Comparison of ENCODE assay signal across 21 cellular contexts in genomic region chr11:113579292-113579940, GRCh38.
"Had no signal": no experiment of that assay in that cellular context is flagged by ENCODE, and none has a peak within 500 bp of the region (broad histone marks: within the 10 kb centered on the region; RNA-seq: fewer than 3 reads in every experiment).

No MANE protein-coding gene starts in this region.

- H3K27ac Mint-ChIP-seq: activated naive CD4-positive, alpha-beta T cell treated with anti-CD3 and anti-CD28 coated beads, Interleukin-2, amount 10 ng/mL, durations not matched to agents 7 days and 5 days; activated naive CD8-positive, alpha-beta T cell treated with anti-CD3 and anti-CD28 coated beads, Interleukin-2, amount 50 U/mL, for 24 hours; nephron progenitor cell; type B pancreatic cell had no signal

- H3K4me1 Mint-ChIP-seq: activated naive CD8-positive, alpha-beta T cell treated with anti-CD3 and anti-CD28 coated beads, Interleukin-2, amount 50 U/mL, for 24 hours had no signal

- H3K27me3 ChIP-seq: breast epithelium, esophagus squamous epithelium, stomach had no signal

- H3K4me3 ChIP-seq: breast epithelium, esophagus squamous epithelium, lower lobe of right lung, prostate gland, stomach had no signal

- H3K9me3 Mint-ChIP-seq: activated naive CD4-positive, alpha-beta T cell treated with anti-CD3 and anti-CD28 coated beads, Interleukin-2, amount 10 ng/mL, durations not matched to agents 7 days and 5 days; activated naive CD8-positive, alpha-beta T cell treated with anti-CD3 and anti-CD28 coated beads, Interleukin-2, amount 50 U/mL, for 24 hours; nephron progenitor cell had no signal

- H3K36me3 Mint-ChIP-seq: activated naive CD4-positive, alpha-beta T cell treated with anti-CD3 and anti-CD28 coated beads, Interleukin-2, amount 10 ng/mL, durations not matched to agents 7 days and 5 days; type B pancreatic cell had no signal

- H3K4me1 ChIP-seq: breast epithelium, lower lobe of right lung, prostate gland, stomach had no signal

- H3K27ac ChIP-seq: breast epithelium, esophagus squamous epithelium, lower lobe of right lung, prostate gland, stomach had no signal

- DNase-seq: activated CD4-positive, CD25-positive, alpha-beta regulatory T cell treated with anti-CD3 and anti-CD28 coated beads, Interleukin-2, amount 50 U/mL, for 72 hours; activated CD8-positive, alpha-beta memory T cell treated with anti-CD3 and anti-CD28 coated beads for 24 hours; activated CD8-positive, alpha-beta memory T cell treated with anti-CD3 and anti-CD28 coated beads, Interleukin-2, amount 50 U/mL, for 48 hours; activated effector memory CD4-positive, alpha-beta T cell treated with Interleukin-2 at 50 U/mL for 16 hours; activated naive CD4-positive, alpha-beta T cell treated with anti-CD3 and anti-CD28 coated beads, Interleukin-2, amount 10 ng/mL, durations not matched to agents 7 days and 5 days; activated naive CD8-positive, alpha-beta T cell treated with anti-CD3 and anti-CD28 coated beads, Interleukin-2, amount 50 U/mL, for 24 hours; activated T-cell treated with anti-CD3 and anti-CD28 coated beads, Interleukin-2, amount 50 U/mL, for 48 hours; anterior cingulate cortex; cerebellar nuclear complex; effector CD4-positive, alpha-beta T cell; esophagus squamous epithelium; hypothalamus; islet precursor cell; lower lobe of right lung; nephron progenitor cell; right cardiac atrium; stomach; T1000 had no signal

- H3K4me3 Mint-ChIP-seq: activated naive CD4-positive, alpha-beta T cell treated with anti-CD3 and anti-CD28 coated beads, Interleukin-2, amount 10 ng/mL, durations not matched to agents 7 days and 5 days; activated naive CD8-positive, alpha-beta T cell treated with anti-CD3 and anti-CD28 coated beads, Interleukin-2, amount 50 U/mL, for 24 hours; nephron progenitor cell; type B pancreatic cell had no signal

- H3K9me3 ChIP-seq: breast epithelium, esophagus squamous epithelium, lower lobe of right lung, prostate gland, stomach had no signal

- H3K36me3 ChIP-seq: breast epithelium, esophagus squamous epithelium, lower lobe of right lung, prostate gland, stomach had no signal

- ATAC-seq: activated naive CD8-positive, alpha-beta T cell treated with anti-CD3 and anti-CD28 coated beads, Interleukin-2, amount 50 U/mL, for 24 hours had no signal
